27 cellular contexts compared by ENCODE assay signal in the genomic region with DNA sequence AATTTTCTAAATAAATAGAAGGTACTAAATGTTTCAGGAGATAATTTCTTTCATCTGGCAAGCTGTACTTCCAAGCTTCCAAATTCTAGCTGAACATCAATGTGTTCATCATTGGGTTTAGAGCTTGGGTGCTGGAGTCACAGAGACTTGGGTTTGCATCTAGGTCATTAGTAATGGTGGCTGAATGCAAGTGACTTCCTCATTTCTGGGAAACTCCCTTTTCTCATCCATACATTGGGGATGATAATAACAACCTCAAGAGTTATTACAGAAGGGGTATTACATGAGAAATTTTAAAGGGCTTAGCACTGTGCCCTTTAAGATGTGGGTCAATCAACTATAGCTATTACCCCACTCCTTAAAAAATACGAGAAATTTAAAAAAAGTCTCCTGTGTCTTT. TPM values are rescaled to one million over a fixed set of nuclear protein-coding genes. Genes with fewer than 3 reads are reported as not detected.
DNase-seq lines count a peak whose midpoint lies in the region; ATAC-seq, FAIRE-seq and TF ChIP-seq lines count a peak whose summit lies in the region.
"Had no signal": no experiment of that assay in that cellular context is flagged by ENCODE, and none has a peak within 500 bp of the region (broad histone marks: within the 10 kb centered on the region; RNA-seq: fewer than 3 reads in every experiment).

No MANE protein-coding gene starts in this region.

- no peak overlapping the region for H3K4me2 ChIP-seq in GM12878 (ENCODE audit: control insufficient read depth, insufficient read depth)
- H3K4me2 ChIP-seq: BLaER1, KMS-11 had no signal

- no peak overlapping the region for H2AFZ ChIP-seq in GM12878 (ENCODE audit: control insufficient read depth, low read depth, low read length)

- H3K4me3 ChIP-seq in GM12878 (no peak overlapping the region), small intestine (ENCODE audit: low read depth in 1 of 2, low read length in 2 of 2) (no peak overlapping the region)
- H3K4me3 ChIP-seq: BLaER1, SJSA1 had no signal

- H3K36me3 ChIP-seq in GM12878 (ENCODE audit: control insufficient read depth in 2 of 2, insufficient read depth in 2 of 2, low read length in 1 of 2): no peaks in the 10 kb centered on the region
- H3K36me3 ChIP-seq in small intestine (ENCODE audit: control insufficient read depth in 2 of 2, insufficient read depth in 2 of 2, low read length in 2 of 2): no peaks in the 10 kb centered on the region
- H3K36me3 ChIP-seq: BLaER1, SJSA1 had no signal

- no TSS peak for BruUV-seq in GM12878 (replicated peaks; lab: Mats Ljungman, UMichigan)

- no peak overlapping the region for H3K9ac ChIP-seq in GM12878 (ENCODE audit: control insufficient read depth, insufficient read depth, low read length)
- H3K9ac ChIP-seq: BLaER1, KMS-11 had no signal

- in situ Hi-C loops in GM12878 (cut with MboI): no loop called here

- H3K4me1 ChIP-seq in GM12878 (ENCODE audit: control insufficient read depth, insufficient read depth, low read length) (no peaks in the 10 kb centered on the region), small intestine (ENCODE audit: control insufficient read depth in 2 of 2, insufficient read depth in 1 of 2, low read depth in 1 of 2, low read length in 1 of 2) (no peaks in the 10 kb centered on the region)
- H3K4me1 ChIP-seq: BLaER1, SJSA1 had no signal

- peak; percentile 23 for DNase-seq in SIG-M5 treated with dmso at 0.1 percent for 504 hours (lab: John Stamatoyannopoulos, UW; ENCODE audit: unreplicated experiment)
- no peak for DNase-seq in SIG-M5 (lab: John Stamatoyannopoulos, UW)
- peak; percentile 12 for DNase-seq in NAMALWA (ENCODE audit: low spot score)
- no peak for DNase-seq in GM12878 (ENCODE audit: low read depth, low spot score)
- no peak for DNase-seq in small intestine
- DNase-seq in medulla oblongata (ENCODE audit: extremely low spot score): no peak
- DNase-seq: CD4-positive, alpha-beta memory T cell; COR-L47; DMS79 treated with DMSO at 0.1 percent for 48 hours; GF-D8; HCEC 1CT; IMR-90; MM.1S; NCI-H2029; NCI-H446; NCI-H524 treated with DMSO at 0.1 percent for 48 hours; NCI-H82; NK-92 treated with Interleukin-12 subunit alpha and Interleukin-12 subunit beta, amount 100 ng/mL, for 24 hours; T-helper 2 cell had no signal

- FAIRE-seq in GM12878 (lab: Jason Lieb, UNC) (no peak), small intestine (lab: Jason Lieb, UNC) (no peak)
- FAIRE-seq: GM19239, H1, RCC 7860 had no signal

- SMC1A ChIA-PET in GM12878 (lab: Charles Lee; ENCODE audit: uncharacterized antibody, unreplicated experiment): interaction anchor here (0.9 kb wide), 1 partner anchor 14 kb away, joined by 3 read pairs; no protein-coding TSS in a partner anchor

- 50% methylated on average over 1 of the region's 1 CpG for WGBS in GM12878 (ENCODE audit: insufficient coverage, insufficient replicate concordance, low lambda C conversion rate, missing lambda C conversion rate)
- 86 to 91% (median 88%) methylated on average over 1 of the region's 1 CpG for WGBS in small intestine, 3 donors

- TF ChIP-seq POLR2A in GM12878 (IDR thresholded peaks at IDR 0.05; ENCODE audit: low read depth, low read length): no peak

- no peaks in the 10 kb centered on the region for H3K9me3 ChIP-seq in GM12878 (replicated peaks; ENCODE audit: control insufficient read depth, insufficient read depth, low read length)
- no peaks in the 10 kb centered on the region for H3K9me3 ChIP-seq in small intestine (ENCODE audit: control insufficient read depth, low read depth)
- H3K9me3 ChIP-seq: BLaER1, SJSA1 had no signal

- RAD21 ChIA-PET in GM12878 (lab: Charles Lee; ENCODE audit: unreplicated experiment): interaction anchor here (0.6 to 0.7 kb wide), 2 partner anchors 17 to 103 kb away, joined by 3 to 4 read pairs; no protein-coding TSS in a partner anchor

- TF ChIP-seq EP300 in GM12878 (IDR thresholded peaks at IDR 0.05; ENCODE audit: borderline replicate concordance in 1 of 2, control insufficient read depth in 1 of 2, low read depth in 2 of 2, low read length in 2 of 2): no peak

- ATAC-seq in GM12878 (peak; percentile 73), HG03097 (IDR thresholded peaks at IDR 0.05; ENCODE audit: low FRiP score, unreplicated experiment) (no peak), HG02852 (IDR thresholded peaks at IDR 0.05; ENCODE audit: unreplicated experiment) (no peak)

- no peak for TF ChIP-seq CTCF in GM12878 (IDR thresholded peaks at IDR 0.05 in 2 of 3, conservative IDR thresholded peaks at IDR 0.05 in 1 of 3; ENCODE audit: control insufficient read depth in 2 of 3, extremely low read depth in 1 of 3, insufficient read depth in 1 of 3, low read depth in 3 of 3, low read length in 3 of 3)

- no peaks in the 10 kb centered on the region for H3K79me2 ChIP-seq in GM12878 (ENCODE audit: control insufficient read depth, insufficient read depth, low read length)

- H3K27ac ChIP-seq in GM12878 (ENCODE audit: control insufficient read depth, insufficient read depth) (no peak overlapping the region), small intestine (ENCODE audit: low read depth in 1 of 2, low read length in 1 of 2) (no peak overlapping the region)
- H3K27ac ChIP-seq: BLaER1, KMS-11, SJSA1 had no signal

- no peaks in the 10 kb centered on the region for H4K20me1 ChIP-seq in GM12878 (ENCODE audit: control insufficient read depth, insufficient read depth)
- H4K20me1 ChIP-seq: BLaER1 had no signal

- POLR2A ChIA-PET in GM12878 (lab: Charles Lee): interaction anchor here (0.7 kb wide), 1 partner anchor 10 kb away, joined by 4 read pairs; no protein-coding TSS in a partner anchor

- no peak for TF ChIP-seq RAD21 in GM12878 (IDR thresholded peaks at IDR 0.05; ENCODE audit: insufficient read depth, low read depth, low read length)

- CTCF ChIA-PET in GM12878 (lab: Yijun Ruan, JAX): interaction anchor here (1.2 kb wide), 1 partner anchor 12 kb away, joined by 3 read pairs; no protein-coding TSS in a partner anchor

- H3K27me3 ChIP-seq in GM12878 (replicated peaks in 1 of 2; ENCODE audit: control insufficient read depth in 2 of 2, insufficient read depth in 2 of 2, low read length in 1 of 2): no peaks in the 10 kb centered on the region
- no peaks in the 10 kb centered on the region for H3K27me3 ChIP-seq in small intestine (ENCODE audit: control insufficient read depth in 2 of 2, insufficient read depth in 2 of 2, low read length in 2 of 2)
- H3K27me3 ChIP-seq: BLaER1, SJSA1 had no signal

- intact Hi-C loops in GM12878 (cut with micrococcal nuclease; ENCODE audit: unreplicated experiment): no loop called here

TF ChIP-seq in GM12878, 131 proteins besides CTCF, POLR2A, EP300 and RAD21:
- TF ChIP-seq SPI1 (IDR thresholded peaks at IDR 0.05; ENCODE audit: borderline replicate concordance, insufficient read depth, low read depth, low read length) (peak; percentile 76; the same call in 1 of the 2 replicates), CEBPB (IDR thresholded peaks at IDR 0.05; ENCODE audit: borderline replicate concordance in 1 of 2, low read depth in 2 of 2, low read length in 2 of 2) (no peak)

RNA-seq across cellular contexts. Expression of a gene that starts 41.1 kb away (rescaled TPM):
- 0.19 TPM in 1 of 2 replicates, not detected in the other for total RNA-seq in GM12878 (2013; cell fraction: nucleolus; rRNA removed)
- total RNA-seq in GM12878 (2014; rRNA removed) (0.40 TPM in 1 of 2 replicates, not detected in the other), GM12878 (2014; rRNA removed; fragmentation: Illumina TruSeq; extraction: Trizol) (0.09 and 0.14 TPM in 2 replicates), GM12878 (2021) (0.26 and 0.37 TPM in 2 replicates)
- 0.10 TPM for polyA plus RNA-seq in GM12878 (2011; ENCODE audit: low read depth)
- polyA plus RNA-seq in GM12878 (2011; rRNA removed) (0.10 and 0.23 TPM in 2 replicates), GM12878 (2014; fragmentation: Illumina TruSeq; extraction: Trizol) (0.03 and 0.17 TPM in 2 replicates), GM12878 (2014; fragmentation: Nextera tagmentation; extraction: Ambion mirVana) (under 1 TPM in 1 of 2 experiments, not detected in 1; 0.05 TPM), GM12878 (2014; rRNA removed) (0.13 and 0.20 TPM in 2 replicates), GM12878 (2016; fragmentation: Nextera tagmentation; extraction: Ambion mirVana) (under 1 TPM; 0.08 to 0.19 TPM), small intestine (100 to 1,000 TPM in 1 of 3 donors, 10 to 100 TPM in 2; 63.4 to 122 (median 72.7) TPM)
- 0.03 and 0.07 TPM in 2 replicates for polyA plus RNA-seq in GM12878 (2011; cell fraction: cytosol; rRNA removed)
- polyA plus RNA-seq in GM12878 (2011; cell fraction: nucleus; rRNA removed): 0.19 and 0.25 TPM in 2 replicates
- 0.05 and 0.28 TPM in 2 replicates for polyA plus RNA-seq in GM12878 (2012)
- polyA minus RNA-seq in GM12878 (2011; rRNA and poly(A)+ RNA removed): not detected in 2 replicates
- 0.80 TPM in 1 of 2 replicates, not detected in the other for polyA minus RNA-seq in GM12878 (2011; cell fraction: cytosol; rRNA and poly(A)+ RNA removed)
- 0.12 and 0.48 TPM in 2 replicates for polyA minus RNA-seq in GM12878 (2011; cell fraction: nucleus; rRNA and poly(A)+ RNA removed)
- polyA plus RNA-seq: CD4-positive, alpha-beta memory T cell had no signal

Comparison
In these comparisons a context has a peak if more than half of its experiments do, and no peak if none do; other contexts are left out.
1. DNase-seq: peak in SIG-M5 treated with dmso at 0.1 percent for 504 hours (single experiment) and NAMALWA (single experiment); none in SIG-M5 (single experiment), GM12878 (single experiment), small intestine (single experiment) and medulla oblongata (single experiment).
2. RNA of a gene that starts 41.1 kb away (polyA plus RNA-seq): 63.4 to 122 TPM in small intestine; 0.03 to 0.28 TPM in GM12878; every median in the first group is over 10 times any median in the second.